Comparison of ENCODE assay signal across 8 cellular contexts in genomic region chr12:122265433-122265832, GRCh38. TPM values are rescaled to one million over a fixed set of nuclear protein-coding genes. Genes with fewer than 3 reads are reported as not detected.
A peak's percentile ranks its signal among the peaks of the same experiment; 100 is the strongest.
DNase-seq lines count a peak whose midpoint lies in the region; TF ChIP-seq lines count a peak whose summit lies in the region.

No MANE protein-coding gene starts in this region.

- H3K36me3 Mint-ChIP-seq in CD4-positive, alpha-beta memory T cell = peaks cover 18 to 46% of the 10 kb centered on the region in 2 donors
- peaks cover 22% of the 10 kb centered on the region for H3K36me3 Mint-ChIP-seq in nephron progenitor cell (ENCODE audit: low read depth)

- no peaks in the 10 kb centered on the region for H3K27me3 ChIP-seq in CD4-positive, alpha-beta memory T cell (ENCODE audit: insufficient read depth, low read length)

- POLR2A ChIA-PET in CD4-positive, alpha-beta memory T cell (lab: Charles Lee; ENCODE audit: partially characterized antibody) = interaction anchor here (0.9 to 9.3 kb wide), 6 partner anchors 8 to 40 kb away, joined by 3 to 128 read pairs (median 4); partner anchors contain the start of gene DIABLO
- POLR2A ChIA-PET in HEK293T (lab: Yijun Ruan, JAX) = interaction anchor here (1.3 kb wide), 1 partner anchor 40 kb away, joined by 5 read pairs; the partner anchor contains the start of gene DIABLO

- peaks cover 0 to 9% (median 1%) of the 10 kb centered on the region in 8 donors for H3K9me3 Mint-ChIP-seq in CD4-positive, alpha-beta memory T cell
- H3K9me3 Mint-ChIP-seq in nephron progenitor cell = peaks cover 3% of the 10 kb centered on the region

- DNase-seq in CD4-positive, alpha-beta memory T cell = peak in 3 of 5 donors; percentile 27 to 51 (median 45)
- peak; percentile 15 for DNase-seq in KBM-7
- no peak for DNase-seq in choroid plexus epithelial cell (ENCODE audit: low read depth)
- DNase-seq in nephron progenitor cell = no peak
- DNase-seq in KG1 (lab: John Stamatoyannopoulos, UW) = no peak
- no peak for DNase-seq in GM19240 (ENCODE audit: insufficient read length, low spot score)
- no peak for DNase-seq in cerebellar nuclear complex (lab: John Stamatoyannopoulos, UW)
- no peak for DNase-seq in HEK293T (ENCODE audit: extremely low spot score)

- CTCF ChIA-PET in CD4-positive, alpha-beta memory T cell (lab: Charles Lee; ENCODE audit: partially characterized antibody) = interaction anchor here (2.8 kb wide), 1 partner anchor 21 kb away, joined by 35 read pairs; no protein-coding TSS in a partner anchor
- CTCF ChIA-PET in HEK293T (lab: Yijun Ruan, JAX) = no interaction called here

- peaks cover 14% of the 10 kb centered on the region for H3K36me3 ChIP-seq in CD4-positive, alpha-beta memory T cell (ENCODE audit: insufficient read depth, low read length)

- peaks cover 23% of the 10 kb centered on the region for H3K4me1 ChIP-seq in CD4-positive, alpha-beta memory T cell (ENCODE audit: insufficient read depth, low read length)

- H3K27ac Mint-ChIP-seq in CD4-positive, alpha-beta memory T cell = peak overlapping the region; percentile 99 to 100 (median 99)
- H3K27ac Mint-ChIP-seq in nephron progenitor cell = peak overlapping the region; percentile 99

- intact Hi-C loops in CD4-positive, alpha-beta memory T cell (cut with micrococcal nuclease) = no loop called here

- peak overlapping the region; percentile 96 to 99 (median 98) for H3K4me3 Mint-ChIP-seq in CD4-positive, alpha-beta memory T cell
- H3K4me3 Mint-ChIP-seq in nephron progenitor cell = peak overlapping the region; percentile 96

- in situ Hi-C loops in KBM-7 (cut with MboI; ENCODE audit: low pct_unique_long_range_greater_than_20kb, low sequenced_read_pairs) = no loop called here

- H3K27ac ChIP-seq in CD4-positive, alpha-beta memory T cell (ENCODE audit: low read depth, low read length) = peak overlapping the region; percentile 81

- peak overlapping the region; percentile 70 to 99 for H3K4me3 ChIP-seq in CD4-positive, alpha-beta memory T cell (ENCODE audit: low read length in 2 of 2)
- H3K4me3 ChIP-seq in choroid plexus epithelial cell (ENCODE audit: low read depth, low read length) = peak overlapping the region; percentile 99

- no peak for TF ChIP-seq CTCF in choroid plexus epithelial cell (conservative IDR thresholded peaks at IDR 0.05; ENCODE audit: low read depth, low read length)
- TF ChIP-seq CTCF in nephron progenitor cell (IDR thresholded peaks at IDR 0.05) = no peak

- H3K27me3 Mint-ChIP-seq in CD4-positive, alpha-beta memory T cell = peaks cover 0 to 4% of the 10 kb centered on the region in 2 donors
- peaks cover 9% of the 10 kb centered on the region for H3K27me3 Mint-ChIP-seq in nephron progenitor cell (ENCODE audit: low read depth, poor library complexity)

- no peaks in the 10 kb centered on the region for H3K9me3 ChIP-seq in CD4-positive, alpha-beta memory T cell (ENCODE audit: control insufficient read depth in 1 of 2, low read length in 2 of 2)

- H3K4me1 Mint-ChIP-seq in CD4-positive, alpha-beta memory T cell = peaks cover 16 to 44% (median 25%) of the 10 kb centered on the region in 4 donors
- peaks cover 18% of the 10 kb centered on the region for H3K4me1 Mint-ChIP-seq in nephron progenitor cell

TF ChIP-seq in HEK293T, 16 proteins besides CTCF, POLR2A, EP300 and RAD21:
- no peak for TF ChIP-seq FOXA1 (IDR thresholded peaks at IDR 0.05)
- no peak for TF ChIP-seq TARDBP (IDR thresholded peaks at IDR 0.05)
- TF ChIP-seq CTBP1 (IDR thresholded peaks at IDR 0.05; ENCODE audit: borderline replicate concordance) = no peak
- TF ChIP-seq SUZ12 (IDR thresholded peaks at IDR 0.05) = no peak
- no peak for TF ChIP-seq NFRKB (IDR thresholded peaks at IDR 0.05)
- TF ChIP-seq FOXM1 (IDR thresholded peaks at IDR 0.05; ENCODE audit: borderline replicate concordance) = no peak
- no peak for TF ChIP-seq ZNF384 (IDR thresholded peaks at IDR 0.05)
- no peak for TF ChIP-seq LEF1 (IDR thresholded peaks at IDR 0.05; ENCODE audit: borderline replicate concordance)
- TF ChIP-seq ARNT (IDR thresholded peaks at IDR 0.05) = no peak
- TF ChIP-seq L3MBTL2 (conservative IDR thresholded peaks at IDR 0.05) = no peak
- TF ChIP-seq SP1 (IDR thresholded peaks at IDR 0.05) = no peak

RNA-seq across cellular contexts. Expression of gene VPS33A, which starts 0.9 kb away (rescaled TPM):
- total RNA-seq in CD4-positive, alpha-beta memory T cell = 10 to 100 TPM; 40.5 to 42.6 TPM
- 10 to 100 TPM; 33.2 to 39.1 TPM for polyA plus RNA-seq in CD4-positive, alpha-beta memory T cell

RNA-seq across cellular contexts. Expression of gene DIABLO, which starts 39.6 kb away (rescaled TPM):
- total RNA-seq in CD4-positive, alpha-beta memory T cell = 10 to 100 TPM; 40.0 to 44.1 TPM
- polyA plus RNA-seq in CD4-positive, alpha-beta memory T cell = 10 to 100 TPM; 61.7 to 62.0 TPM

Comparison
In these comparisons a context has a peak if more than half of its experiments do, and no peak if none do; other contexts are left out.
1. DNase-seq: peak in CD4-positive, alpha-beta memory T cell (3 of 5) and KBM-7 (single experiment); none in choroid plexus epithelial cell (single experiment), nephron progenitor cell (single experiment), KG1 (single experiment), GM19240 (single experiment), cerebellar nuclear complex (0 of 2) and HEK293T (single experiment).